28 cellular contexts compared by ENCODE assay signal in the genomic region with DNA sequence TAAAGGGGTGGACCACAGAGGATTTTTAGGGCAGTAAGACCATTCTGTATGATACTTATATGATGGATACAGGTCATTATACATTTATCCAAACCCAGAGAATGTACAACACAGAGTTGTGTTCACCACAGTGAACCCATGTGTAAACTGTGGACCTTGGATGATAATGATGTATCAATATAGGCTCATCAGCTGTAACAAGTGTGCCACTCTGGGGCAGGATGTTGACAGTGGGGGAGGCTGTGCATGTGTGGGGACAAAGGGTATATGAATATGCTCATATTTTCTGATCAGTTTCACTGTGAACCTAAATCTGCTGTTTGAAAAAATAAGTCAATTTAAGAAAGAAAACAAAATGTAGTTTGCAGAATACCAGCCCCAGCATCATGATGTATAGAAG. TPM values are rescaled to one million over a fixed set of nuclear protein-coding genes. Genes with fewer than 3 reads are reported as not detected.
"Had no signal": no experiment of that assay in that cellular context is flagged by ENCODE, and none has a peak within 500 bp of the region (broad histone marks: within the 10 kb centered on the region; RNA-seq: fewer than 3 reads in every experiment).

No MANE protein-coding gene starts in this region.

- H3K27ac ChIP-seq: colonic mucosa, coronary artery, dorsolateral prefrontal cortex, epithelial cell of prostate, esophagus muscularis mucosa, esophagus squamous epithelium, foreskin keratinocyte, gastrocnemius medialis, gastroesophageal sphincter, heart left ventricle, heart right ventricle had no signal

- DNase-seq: colonic mucosa; cortex of kidney; dermis blood vessel endothelial cell; dorsolateral prefrontal cortex; effector CD4-positive, alpha-beta T cell; effector CD8-positive, alpha-beta T cell; effector memory CD4-positive, alpha-beta T cell; effector memory CD8-positive, alpha-beta T cell; endodermal cell; erythroblast; esophagus squamous epithelium; foreskin fibroblast; foreskin keratinocyte; foreskin melanocyte; gastrocnemius medialis; glutamatergic neuron; head of caudate nucleus; heart left ventricle; heart right ventricle had no signal

- H3K4me3 ChIP-seq: colonic mucosa, coronary artery, dorsolateral prefrontal cortex, esophagus muscularis mucosa, esophagus squamous epithelium, gastrocnemius medialis, gastroesophageal sphincter, heart left ventricle, heart right ventricle had no signal

- H3K4me1 ChIP-seq: colonic mucosa, esophagus muscularis mucosa, esophagus squamous epithelium, foreskin keratinocyte, gastrocnemius medialis, gastroesophageal sphincter, heart left ventricle, heart right ventricle had no signal

- H3K9me3 ChIP-seq: colonic mucosa, esophagus squamous epithelium, gastrocnemius medialis, gastroesophageal sphincter had no signal

- ATAC-seq: effector memory CD8-positive, alpha-beta T cell; esophagus mucosa; foreskin keratinocyte; gastrocnemius medialis; gastroesophageal sphincter; heart left ventricle; heart right ventricle had no signal

- FAIRE-seq: colon, endometrium, endothelial cell of umbilical vein, frontal cortex had no signal

- H3K36me3 ChIP-seq: colonic mucosa, esophagus muscularis mucosa, esophagus squamous epithelium, gastrocnemius medialis, gastroesophageal sphincter, heart left ventricle, heart right ventricle had no signal

- H3K27me3 ChIP-seq: colonic mucosa, dorsolateral prefrontal cortex, esophagus muscularis mucosa, gastrocnemius medialis, gastroesophageal sphincter had no signal

RNA-seq across cellular contexts. Expression of a gene that starts 46.7 kb away (rescaled TPM):
- total RNA-seq: dermis blood vessel endothelial cell had no signal
